ENCODE assay signal across 13 cellular contexts in the genomic region with DNA sequence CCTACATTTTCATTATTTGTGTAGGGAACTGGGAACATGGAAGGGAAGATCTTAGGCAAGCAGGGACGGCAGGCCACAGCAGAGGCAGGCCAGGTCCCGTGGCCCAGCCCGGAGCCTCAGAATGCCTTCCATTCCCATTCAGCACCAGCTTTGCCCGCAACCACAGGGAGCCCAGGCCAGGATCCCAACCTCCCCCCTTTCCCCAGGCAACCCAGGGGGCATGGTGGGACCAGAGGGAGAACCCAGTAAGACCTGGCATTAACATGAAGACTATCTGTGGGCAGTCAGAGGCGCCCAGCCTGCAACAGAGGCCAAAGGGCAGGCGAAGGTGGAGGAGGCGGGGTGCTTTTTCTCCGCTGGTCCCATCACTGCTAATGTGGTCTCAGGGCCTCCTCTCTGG.
DNase-seq lines count a peak whose midpoint lies in the region; ATAC-seq and TF ChIP-seq lines count a peak whose summit lies in the region.
"Had no signal": no experiment of that assay in that cellular context is flagged by ENCODE, and none has a peak within 500 bp of the region (broad histone marks: within the 10 kb centered on the region; RNA-seq: fewer than 3 reads in every experiment).

No MANE protein-coding gene starts in this region.

- 88% methylated on average over 7 of the region's 8 CpGs for whole genome bisulfite sequencing in mammary epithelial cell (ENCODE audit: low coverage, missing lambda C conversion rate)

- no peak overlapping the region for H3K27ac ChIP-seq in mammary epithelial cell (ENCODE audit: insufficient read depth, low read depth, low read length)
- H3K27ac ChIP-seq: PC-9 had no signal

- CTCF ChIA-PET in mammary epithelial cell (lab: Charles Lee; ENCODE audit: low non-redundant PET), result interaction anchor here (1.3 kb wide), 1 partner anchor 151 kb away, joined by 6 read pairs; no protein-coding TSS in a partner anchor

- H3K36me3 Mint-ChIP-seq in natural killer cell treated with Interleukin-12 subunit alpha and Interleukin-12 subunit beta and Interleukin-15 and Interleukin-18, amount 100 ng/mL, for 72 hours, result no peaks in the 10 kb centered on the region
- no peaks in the 10 kb centered on the region for H3K36me3 Mint-ChIP-seq in natural killer cell
- H3K36me3 Mint-ChIP-seq in nephron (ENCODE audit: low read depth), result peaks cover 3% of the 10 kb centered on the region
- H3K36me3 Mint-ChIP-seq: activated naive CD8-positive, alpha-beta T cell treated with anti-CD3 and anti-CD28 coated beads for 36 hours had no signal

- H3K4me3 ChIP-seq in mammary epithelial cell (replicated peaks in 1 of 3; ENCODE audit: insufficient read depth in 1 of 3, low read depth in 2 of 3, low read length in 3 of 3), result peak overlapping the region in 1 of 3 experiments; percentile 28
- H3K4me3 ChIP-seq: lung had no signal

- H3K4me1 Mint-ChIP-seq in natural killer cell treated with Interleukin-12 subunit alpha and Interleukin-12 subunit beta and Interleukin-15 and Interleukin-18, amount 100 ng/mL, for 72 hours (ENCODE audit: low read depth in 2 of 2), result peaks cover 0 to 7% of the 10 kb centered on the region in 2 donors
- H3K4me1 Mint-ChIP-seq in natural killer cell, result peaks cover 0 to 7% of the 10 kb centered on the region in 2 donors
- peaks cover 5% of the 10 kb centered on the region for H3K4me1 Mint-ChIP-seq in nephron

- no peak overlapping the region for H3K27ac Mint-ChIP-seq in natural killer cell treated with Interleukin-12 subunit alpha and Interleukin-12 subunit beta and Interleukin-15 and Interleukin-18, amount 100 ng/mL, for 72 hours
- H3K27ac Mint-ChIP-seq in natural killer cell, result no peak overlapping the region
- no peak overlapping the region for H3K27ac Mint-ChIP-seq in nephron
- H3K27ac Mint-ChIP-seq: activated naive CD8-positive, alpha-beta T cell treated with anti-CD3 and anti-CD28 coated beads for 36 hours; immature natural killer cell; nephron progenitor cell had no signal

- H4K20me1 ChIP-seq in mammary epithelial cell (ENCODE audit: insufficient read depth, low read length), result no peaks in the 10 kb centered on the region

- peak overlapping the region; percentile 91 for H2AFZ ChIP-seq in mammary epithelial cell (ENCODE audit: low read depth, low read length)
- H2AFZ ChIP-seq: PC-9 had no signal

- intact Hi-C loops in natural killer cell (cut with micrococcal nuclease), result loop anchor here (10.0 kb wide), 1 partner anchor 930 kb away; a partner anchor contains a TSS
- intact Hi-C loops in mammary epithelial cell (cut with micrococcal nuclease), result loop anchor here (1.0 to 5.0 kb wide), 8 partner anchors 89 to 933 kb away; a partner anchor contains a TSS

- no peaks in the 10 kb centered on the region for H3K9me3 ChIP-seq in mammary epithelial cell (replicated peaks; ENCODE audit: insufficient read depth, low read length)

- peaks cover 33% of the 10 kb centered on the region for H3K4me1 ChIP-seq in mammary epithelial cell (ENCODE audit: insufficient read depth, low read length)

- in situ Hi-C loops in mammary epithelial cell (cut with MboI; ENCODE audit: low sequenced_read_pairs in 2 of 2), result loop anchor here (5.0 to 25.0 kb wide), 6 partner anchors 200 to 780 kb away; a partner anchor contains a TSS

- TF ChIP-seq CTCF in natural killer cell (IDR thresholded peaks at IDR 0.05) (no peak), mammary epithelial cell (conservative IDR thresholded peaks at IDR 0.05 in 1 of 2, IDR thresholded peaks at IDR 0.05 in 1 of 2; ENCODE audit: extremely low read depth in 1 of 2, insufficient read depth in 1 of 2, low read depth in 1 of 2, low read length in 2 of 2) (no peak), nephron (IDR thresholded peaks at IDR 0.05; ENCODE audit: unreplicated experiment in 3 of 3) (no peak)

- peaks cover 10% of the 10 kb centered on the region for H3K79me2 ChIP-seq in mammary epithelial cell (ENCODE audit: insufficient read depth, low read length)

- H3K27me3 Mint-ChIP-seq in natural killer cell treated with Interleukin-12 subunit alpha and Interleukin-12 subunit beta and Interleukin-15 and Interleukin-18, amount 100 ng/mL, for 72 hours, result peaks cover 52 to 66% of the 10 kb centered on the region in 2 donors
- H3K27me3 Mint-ChIP-seq in natural killer cell (ENCODE audit: low read depth in 2 of 2) (peaks cover 54 to 66% of the 10 kb centered on the region in 2 donors), nephron (ENCODE audit: low read depth) (peaks cover 89% of the 10 kb centered on the region)

- H3K36me3 ChIP-seq in mammary epithelial cell (ENCODE audit: insufficient read depth, low read length), result no peaks in the 10 kb centered on the region

- no peak overlapping the region for H3K9ac ChIP-seq in mammary epithelial cell (ENCODE audit: insufficient read depth, low read length)

- H3K27me3 ChIP-seq in mammary epithelial cell (ENCODE audit: insufficient read depth, low read length), result no peaks in the 10 kb centered on the region

- DNase-seq in natural killer cell treated with Interleukin-12 subunit alpha and Interleukin-12 subunit beta and Interleukin-15 and Interleukin-18, amount 100 ng/mL, for 72 hours (ENCODE audit: low spot score), result peak; percentile 29
- DNase-seq in natural killer cell (no peak), mammary epithelial cell (no peak), AG20443 (ENCODE audit: low spot score) (no peak), SIG-M5 (lab: John Stamatoyannopoulos, UW) (no peak), NCI-H748 (lab: John Stamatoyannopoulos, UW; ENCODE audit: unreplicated experiment) (no peak), NCI-H510A treated with DMSO at 0.1 percent for 48 hours (lab: John Stamatoyannopoulos, UW) (no peak)

- no peak for ATAC-seq in natural killer cell treated with Interleukin-12 subunit alpha and Interleukin-12 subunit beta and Interleukin-15 and Interleukin-18, amount 100 ng/mL, for 72 hours
- no peak for ATAC-seq in natural killer cell

- peak overlapping the region; percentile 98 for H3K4me2 ChIP-seq in mammary epithelial cell (ENCODE audit: insufficient read depth, low read depth, low read length)

- no peaks in the 10 kb centered on the region for H3K9me3 Mint-ChIP-seq in natural killer cell treated with Interleukin-12 subunit alpha and Interleukin-12 subunit beta and Interleukin-15 and Interleukin-18, amount 100 ng/mL, for 72 hours
- H3K9me3 Mint-ChIP-seq in natural killer cell (no peaks in the 10 kb centered on the region), nephron (no peaks in the 10 kb centered on the region)
- H3K9me3 Mint-ChIP-seq: activated naive CD8-positive, alpha-beta T cell treated with anti-CD3 and anti-CD28 coated beads for 36 hours; immature natural killer cell had no signal

- no peak overlapping the region for H3K4me3 Mint-ChIP-seq in natural killer cell treated with Interleukin-12 subunit alpha and Interleukin-12 subunit beta and Interleukin-15 and Interleukin-18, amount 100 ng/mL, for 72 hours
- H3K4me3 Mint-ChIP-seq in natural killer cell, result no peak overlapping the region
- H3K4me3 Mint-ChIP-seq in nephron, result peak overlapping the region in 2 of 3 experiments; percentile 12 to 34
- H3K4me3 Mint-ChIP-seq: activated naive CD8-positive, alpha-beta T cell treated with anti-CD3 and anti-CD28 coated beads for 36 hours; immature natural killer cell; nephron progenitor cell had no signal

- no TSS peak for BruUV-seq in mammary epithelial cell (replicated peaks; lab: Mats Ljungman, UMichigan)

- dilution Hi-C loops in mammary epithelial cell (cut with HindIII; ENCODE audit: low sequenced_read_pairs), result loop anchor here (5.0 kb wide), 1 partner anchor 92 kb away; no protein-coding TSS in a partner anchor

Comparison
In these comparisons a context has a peak if more than half of its experiments do, and no peak if none do; other contexts are left out.
1. H3K4me3 Mint-ChIP-seq: peak in nephron (2 of 3); none in natural killer cell treated with Interleukin-12 subunit alpha and Interleukin-12 subunit beta and Interleukin-15 and Interleukin-18, amount 100 ng/mL, for 72 hours (single experiment) and natural killer cell (single experiment).